8 cellular contexts compared by ENCODE assay signal in the genomic region with DNA sequence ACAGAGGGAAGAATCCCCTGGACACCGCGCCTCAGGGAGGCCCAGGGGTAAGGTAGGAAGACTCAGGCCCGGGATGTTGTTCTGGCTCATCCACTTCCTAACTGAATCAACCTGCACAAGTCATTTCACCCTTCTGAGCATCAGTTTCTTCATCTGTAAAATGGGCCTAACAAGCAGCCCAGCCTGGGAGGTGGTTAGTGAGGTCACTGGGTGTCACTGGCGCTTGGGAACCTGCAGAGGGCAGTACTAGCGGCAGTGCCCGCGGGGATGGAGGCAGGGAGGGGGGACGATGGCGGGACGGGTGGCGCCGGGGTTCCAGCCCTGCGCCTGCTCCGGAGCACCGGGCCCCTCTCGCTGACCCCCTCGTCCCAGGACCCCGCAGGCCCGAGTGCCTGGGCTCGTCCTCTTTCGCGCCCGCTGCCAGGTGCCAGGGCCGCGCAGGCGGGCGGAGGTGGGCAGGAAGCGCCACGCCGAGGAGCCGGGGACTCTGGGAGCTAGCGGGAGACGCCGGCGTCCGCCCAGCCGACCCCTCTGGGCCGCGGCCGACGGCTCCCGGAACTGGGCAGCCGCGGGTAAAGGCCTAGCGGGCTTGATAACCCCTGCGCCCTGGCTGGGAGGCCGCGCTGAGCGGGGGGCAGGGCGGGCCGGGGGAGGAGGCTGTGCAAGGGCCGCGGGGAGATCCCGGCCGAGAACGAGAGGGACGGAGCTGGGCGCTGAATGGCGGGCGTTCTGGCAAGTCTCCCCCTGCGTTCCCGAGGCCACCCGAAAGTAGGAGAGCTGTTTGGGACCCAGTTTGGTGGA. TPM values are rescaled to one million over a fixed set of nuclear protein-coding genes. Genes with fewer than 3 reads are reported as not detected.
DNase-seq lines count a peak whose midpoint lies in the region; ATAC-seq and TF ChIP-seq lines count a peak whose summit lies in the region.

TSS of gene NLRX1 (plus strand) at position 255 of the 801 bp plus-strand sequence. CDS start 2,679 bp downstream, outside the sequence.

- H3K4me1 ChIP-seq in ectodermal cell (ENCODE audit: control insufficient read depth, insufficient read depth, low read length): peaks cover 8% of the 10 kb centered on the region
- peaks cover 0 to 4% of the 10 kb centered on the region in 2 donors for H3K4me1 ChIP-seq in lung (ENCODE audit: control insufficient read depth in 2 of 2, insufficient read depth in 2 of 2, low read length in 2 of 2)

- H3K27me3 Mint-ChIP-seq in activated CD4-positive, alpha-beta memory T cell treated with anti-CD3 and anti-CD28 coated beads, Interleukin-2, amount 10 ng/mL, durations not matched to agents 7 days and 5 days: no peaks in the 10 kb centered on the region

- POLR2A ChIA-PET in activated CD4-positive, alpha-beta memory T cell treated with anti-CD3 and anti-CD28 coated beads, Interleukin-2, amount 10 ng/mL, durations not matched to agents 7 days and 5 days (lab: Charles Lee): interaction anchor here (0.7 to 2.4 kb wide), 30 partner anchors 9 to 171 kb away, joined by 3 to 18 read pairs (median 5); partner anchors contain the start of genes ABCG4, C2CD2L, CBL and CENATAC

- peak within 1 kb of the TSS; percentile 58 for H3K27ac ChIP-seq in ectodermal cell (ENCODE audit: insufficient read depth, low read depth, low read length, poor library complexity, severe bottlenecking)
- H3K27ac ChIP-seq in lung (ENCODE audit: low read depth in 1 of 2, low read length in 1 of 2): peak within 1 kb of the TSS; percentile 96 to 97

- WGBS in ectodermal cell, 2 experiments: 4% methylated on average over 63 of the region's 63 CpGs
- WGBS in lung, 2 donors: 3 to 7% methylated on average over 35 to 63 of the region's 63 CpGs

- DNase-seq in AG09309 (ENCODE audit: low read depth): peak; percentile 59
- peak; percentile 24 for DNase-seq in NCI-H446 treated with DMSO at 0.1 percent for 48 hours (lab: John Stamatoyannopoulos, UW)
- peak; percentile 89 for DNase-seq in activated CD4-positive, alpha-beta memory T cell treated with anti-CD3 and anti-CD28 coated beads, Interleukin-2, amount 10 ng/mL, durations not matched to agents 7 days and 5 days
- peak; percentile 89 for DNase-seq in lung (ENCODE audit: low spot score)
- peak; percentile 74 to 86 (median 76) for DNase-seq in stimulated activated CD4-positive, alpha-beta T cell treated with anti-CD3 and anti-CD28 coated beads, TNF-alpha, amount 100 ng/mL, for 24 hours (ENCODE audit: low read depth in 3 of 3)

- H3K4me3 ChIP-seq in AG09309 (ENCODE audit: control insufficient read depth, low read depth, low read length) (peak within 1 kb of the TSS; percentile 66), ectodermal cell (ENCODE audit: insufficient read depth, low read depth, low read length) (peak within 1 kb of the TSS; percentile 68), lung (peak within 1 kb of the TSS; percentile 67)

- ATAC-seq in GM18868 (IDR thresholded peaks at IDR 0.05; ENCODE audit: unreplicated experiment) (peak; percentile 93), HG03135 (IDR thresholded peaks at IDR 0.05; ENCODE audit: unreplicated experiment) (peak; percentile 92), lung (ENCODE audit: insufficient read depth, low FRiP score) (peak; percentile 94)

- H3K36me3 Mint-ChIP-seq in activated CD4-positive, alpha-beta memory T cell treated with anti-CD3 and anti-CD28 coated beads, Interleukin-2, amount 10 ng/mL, durations not matched to agents 7 days and 5 days (ENCODE audit: low read depth): no peaks in the 10 kb centered on the region

- H3K36me3 ChIP-seq in ectodermal cell (ENCODE audit: control insufficient read depth, insufficient read depth, low read length) (no peaks in the 10 kb centered on the region), lung (ENCODE audit: control insufficient read depth in 2 of 2, insufficient read depth in 2 of 2, low read length in 2 of 2) (peaks cover 0 to 2% of the 10 kb centered on the region in 2 donors)

- TF ChIP-seq CTCF in AG09309 (IDR thresholded peaks at IDR 0.05; ENCODE audit: control insufficient read depth, insufficient read depth, low read depth, low read length, missing control alignments) (peak; percentile 90), lung (IDR thresholded peaks at IDR 0.05; ENCODE audit: control extremely low read depth, extremely low read depth) (peak; percentile 71)

- peak within 1 kb of the TSS; percentile 89 for H3K27ac Mint-ChIP-seq in activated CD4-positive, alpha-beta memory T cell treated with anti-CD3 and anti-CD28 coated beads, Interleukin-2, amount 10 ng/mL, durations not matched to agents 7 days and 5 days

- CTCF ChIA-PET in activated CD4-positive, alpha-beta memory T cell treated with anti-CD3 and anti-CD28 coated beads, Interleukin-2, amount 10 ng/mL, durations not matched to agents 7 days and 5 days (lab: Charles Lee): interaction anchor here (0.6 to 2.9 kb wide), 35 partner anchors 9 to 212 kb away, joined by 3 to 38 read pairs (median 4); partner anchors contain the start of genes C2CD2L, CBL, HINFP and HYOU1

- H3K9me3 Mint-ChIP-seq in activated CD4-positive, alpha-beta memory T cell treated with anti-CD3 and anti-CD28 coated beads, Interleukin-2, amount 10 ng/mL, durations not matched to agents 7 days and 5 days: no peaks in the 10 kb centered on the region

- H3K4me3 Mint-ChIP-seq in activated CD4-positive, alpha-beta memory T cell treated with anti-CD3 and anti-CD28 coated beads, Interleukin-2, amount 10 ng/mL, durations not matched to agents 7 days and 5 days: peak within 1 kb of the TSS; percentile 89

- peaks cover 23% of the 10 kb centered on the region for H3K4me1 Mint-ChIP-seq in activated CD4-positive, alpha-beta memory T cell treated with anti-CD3 and anti-CD28 coated beads, Interleukin-2, amount 10 ng/mL, durations not matched to agents 7 days and 5 days

- H3K9me3 ChIP-seq in ectodermal cell (ENCODE audit: control insufficient read depth, low read length) (no peaks in the 10 kb centered on the region), lung (ENCODE audit: control insufficient read depth in 2 of 2, insufficient read depth in 1 of 2, low read length in 1 of 2) (no peaks in the 10 kb centered on the region)

- H3K27me3 ChIP-seq in ectodermal cell (ENCODE audit: control insufficient read depth, insufficient read depth, low read length, poor library complexity, severe bottlenecking): no peaks in the 10 kb centered on the region
- H3K27me3 ChIP-seq in lung (ENCODE audit: control insufficient read depth, insufficient read depth): no peaks in the 10 kb centered on the region

RNA-seq across cellular contexts. Expression of gene NLRX1, which starts in this region (rescaled TPM):
- total RNA-seq in activated CD4-positive, alpha-beta memory T cell treated with anti-CD3 and anti-CD28 coated beads, Interleukin-2, amount 10 ng/mL, durations not matched to agents 7 days and 5 days: 10 to 100 TPM; 19.2 to 21.9 TPM
- 20.7 TPM for polyA plus RNA-seq in ectodermal cell (2013, experiment 1 of 4)
- polyA plus RNA-seq in ectodermal cell (2013, experiment 2 of 4): 18.7 TPM
- polyA plus RNA-seq in ectodermal cell (2013, experiment 3 of 4): 18.7 TPM
- polyA plus RNA-seq in ectodermal cell (2013, experiment 4 of 4): 20.8 TPM
- 10 to 100 TPM; 12.5 to 22.6 TPM for total RNA-seq in lung
- 10 to 100 TPM in 1 of 2 donors, 1 to 10 TPM in 1; 5.1 to 10.7 TPM for polyA plus RNA-seq in lung

Comparison
In these comparisons a context has a peak if more than half of its experiments do, and no peak if none do; other contexts are left out.
1. Peak in every context shown above with its lines: DNase-seq, ATAC-seq, H3K4me3 ChIP-seq and H3K27ac ChIP-seq.
2. DNase-seq: peak in every context shown above with its lines; median percentile 89 in activated CD4-positive, alpha-beta memory T cell treated with anti-CD3 and anti-CD28 coated beads, Interleukin-2, amount 10 ng/mL, durations not matched to agents 7 days and 5 days; 89 in lung; 76 in stimulated activated CD4-positive, alpha-beta T cell treated with anti-CD3 and anti-CD28 coated beads, TNF-alpha, amount 100 ng/mL, for 24 hours; 59 in AG09309; 24 in NCI-H446 treated with DMSO at 0.1 percent for 48 hours.